Comparison of ENCODE assay signal across 11 cellular contexts in genomic region chr2:28661589-28662001, GRCh38.
DNase-seq lines count a peak whose midpoint lies in the region; ATAC-seq and TF ChIP-seq lines count a peak whose summit lies in the region.
"Had no signal": no experiment of that assay in that cellular context is flagged by ENCODE, and none has a peak within 500 bp of the region (broad histone marks: within the 10 kb centered on the region; RNA-seq: fewer than 3 reads in every experiment).

No MANE protein-coding gene starts in this region.

- WGBS in psoas muscle, 3 donors: 21 to 29% (median 24%) methylated on average over 5 of the region's 5 CpGs

- H3K4me1 ChIP-seq in psoas muscle: peaks cover 53% of the 10 kb centered on the region

- H3K4me3 ChIP-seq in foreskin fibroblast (ENCODE audit: low read depth in 1 of 2, low read length in 2 of 2) (no peak overlapping the region), psoas muscle (no peak overlapping the region)

- H3K27ac ChIP-seq in C4-2B (peak overlapping the region; percentile 23; the same call in 1 of the 2 replicates), psoas muscle (no peak overlapping the region)

- no peaks in the 10 kb centered on the region for H3K27me3 ChIP-seq in psoas muscle (ENCODE audit: insufficient read depth in 3 of 3, low read length in 2 of 3)

- intact Hi-C loops in psoas muscle (cut with DNase I): no loop called here

- TF ChIP-seq CTCF in C4-2B (conservative IDR thresholded peaks at IDR 0.05): no peak
- no peak for TF ChIP-seq CTCF in foreskin fibroblast (IDR thresholded peaks at IDR 0.05; ENCODE audit: low read depth, low read length)
- TF ChIP-seq CTCF in psoas muscle (IDR thresholded peaks at IDR 0.05): no peak

- ATAC-seq in psoas muscle (peak in 3 of 4 donors; percentile 53 to 65 (median 57)), GM21619 (IDR thresholded peaks at IDR 0.05; ENCODE audit: unreplicated experiment) (no peak)
- ATAC-seq: stimulated activated memory B cell treated with anti-CD40 and anti-IgM and Interleukin-4, amounts not matched to agents 10 μg/mL and 1 μg/mL and 100 μg/mL, for 72 hours had no signal

- DNase-seq in SHP77 treated with DMSO at 0.1 percent for 48 hours (lab: John Stamatoyannopoulos, UW) (peak; percentile 59), foreskin fibroblast (peak; percentile 88 to 91), psoas muscle (peak; percentile 49 to 73), NK-92 (lab: John Stamatoyannopoulos, UW; ENCODE audit: unreplicated experiment) (no peak), T1000 (lab: John Stamatoyannopoulos, UW) (no peak), NCI-H1694 (lab: John Stamatoyannopoulos, UW) (no peak)
- DNase-seq: DND-41, NCI-H2227 treated with DMSO at 0.1 percent for 48 hours had no signal

- H3K9me3 ChIP-seq in psoas muscle: no peaks in the 10 kb centered on the region

- H3K36me3 ChIP-seq in psoas muscle (ENCODE audit: insufficient read depth in 1 of 2, low read depth in 1 of 2): no peaks in the 10 kb centered on the region

Comparison
In these comparisons a context has a peak if more than half of its experiments do, and no peak if none do; other contexts are left out.
1. DNase-seq: peak in SHP77 treated with DMSO at 0.1 percent for 48 hours (single experiment), foreskin fibroblast (2 of 2) and psoas muscle (2 of 2); none in NK-92 (single experiment), T1000 (single experiment) and NCI-H1694 (single experiment).